23 cellular contexts compared by ENCODE assay signal in genomic region chr7:30113144-30113543, GRCh38.
"Had no signal": no experiment of that assay in that cellular context is flagged by ENCODE, and none has a peak within 500 bp of the region (broad histone marks: within the 10 kb centered on the region; RNA-seq: fewer than 3 reads in every experiment).

No MANE protein-coding gene starts in this region.

- H3K4me1 ChIP-seq: esophagus muscularis mucosa, foreskin keratinocyte, gastroesophageal sphincter, left lung, lower lobe of right lung had no signal

- ATAC-seq: foreskin keratinocyte, gastroesophageal sphincter, heart right ventricle, left cardiac atrium, left lung, left ventricle myocardium superior, lower lobe of right lung, mucosa of descending colon had no signal

- H3K4me3 ChIP-seq: coronary artery, dorsolateral prefrontal cortex, esophagus muscularis mucosa, gastroesophageal sphincter, heart right ventricle, left lung, lower lobe of right lung, mucosa of descending colon had no signal

- FAIRE-seq: colon, endothelial cell of umbilical vein, frontal cortex, islet of Langerhans, keratinocyte had no signal

- H3K36me3 ChIP-seq: esophagus muscularis mucosa, gastroesophageal sphincter, heart right ventricle, left lung, lower lobe of right lung had no signal

- DNase-seq: dermis blood vessel endothelial cell; dorsolateral prefrontal cortex; effector CD4-positive, alpha-beta T cell; effector memory CD4-positive, alpha-beta T cell; foreskin keratinocyte; head of caudate nucleus; heart right ventricle; hippocampal formation; left cardiac atrium; left lung; left ventricle myocardium superior; lower lobe of right lung; mesenchymal stem cell; mucosa of descending colon; naive B cell had no signal

- H3K27ac ChIP-seq: coronary artery, dorsolateral prefrontal cortex, esophagus muscularis mucosa, foreskin keratinocyte, gastroesophageal sphincter, heart right ventricle, left lung, lower lobe of right lung had no signal

- H3K27me3 ChIP-seq: dorsolateral prefrontal cortex, esophagus muscularis mucosa, foreskin keratinocyte, gastroesophageal sphincter, heart right ventricle, left lung had no signal

- H3K9me3 ChIP-seq: mucosa of descending colon had no signal
